ENCODE assay signal across 8 cellular contexts in genomic region chr12:63068857-63069442, GRCh38.
DNase-seq lines count a peak whose midpoint lies in the region; ATAC-seq, FAIRE-seq and TF ChIP-seq lines count a peak whose summit lies in the region.

No MANE protein-coding gene starts in this region.

- H3K4me2 ChIP-seq in DND-41 (ENCODE audit: insufficient read depth, low read length): no peak overlapping the region

- H3K9me3 ChIP-seq in DND-41 (ENCODE audit: insufficient read depth, low read length, severe bottlenecking) (no peaks in the 10 kb centered on the region), NT2/D1 (ENCODE audit: insufficient read depth, low read length) (no peaks in the 10 kb centered on the region)

- no peaks in the 10 kb centered on the region for H3K79me2 ChIP-seq in DND-41 (ENCODE audit: insufficient read depth, low read length)

- H3K9ac ChIP-seq in DND-41 (ENCODE audit: low read depth, low read length): no peak overlapping the region
- H3K9ac ChIP-seq in NT2/D1 (ENCODE audit: insufficient read length, low read depth): no peak overlapping the region

- FAIRE-seq in GM12891 (lab: Jason Lieb, UNC): no peak

- H3K4me3 ChIP-seq in DND-41 (ENCODE audit: low read depth in 1 of 2, low read length in 2 of 2): no peak overlapping the region
- H3K4me3 ChIP-seq in NT2/D1 (ENCODE audit: insufficient read length, low read depth): no peak overlapping the region

- no peak for TF ChIP-seq POLR2A in GM12891 (IDR thresholded peaks at IDR 0.05; ENCODE audit: low read depth, low read length)

- H4K20me1 ChIP-seq in DND-41 (ENCODE audit: insufficient read depth, low read length): no peaks in the 10 kb centered on the region

- no peaks in the 10 kb centered on the region for H3K27me3 ChIP-seq in DND-41 (ENCODE audit: insufficient read depth, low read length, poor library complexity)
- H3K27me3 ChIP-seq in NT2/D1 (ENCODE audit: insufficient read depth, insufficient read length): no peaks in the 10 kb centered on the region

- H3K36me3 ChIP-seq in DND-41 (ENCODE audit: insufficient read depth, low read length): no peaks in the 10 kb centered on the region
- H3K36me3 ChIP-seq in NT2/D1 (ENCODE audit: insufficient read depth, insufficient read length, low read length): no peaks in the 10 kb centered on the region

- H2AFZ ChIP-seq in DND-41 (ENCODE audit: low read depth, low read length): no peak overlapping the region

- peak; percentile 5 for DNase-seq in DND-41
- DNase-seq in NT2/D1 (ENCODE audit: low read depth, low spot score): peak; percentile 46
- peak; percentile 77 for DNase-seq in dermis blood vessel endothelial cell
- DNase-seq in non-pigmented ciliary epithelial cell (ENCODE audit: low read depth): peak; percentile 42
- no peak for DNase-seq in GM12891 (ENCODE audit: insufficient read length, low spot score)
- no peak for DNase-seq in activated gamma-delta T cell treated with Interleukin-2 at 50 U/mL for 16 hours

- ATAC-seq in DND-41 (ENCODE audit: insufficient read depth, low read depth) (peak; percentile 64; the same call in 2 of the 3 replicates), HG02870 (IDR thresholded peaks at IDR 0.05; ENCODE audit: unreplicated experiment) (peak; percentile 73), HG02973 (IDR thresholded peaks at IDR 0.05; ENCODE audit: unreplicated experiment) (no peak)

- no peaks in the 10 kb centered on the region for H3K4me1 ChIP-seq in DND-41 (ENCODE audit: insufficient read depth, low read length)
- no peaks in the 10 kb centered on the region for H3K4me1 ChIP-seq in NT2/D1 (ENCODE audit: insufficient read depth, insufficient read length)

- TF ChIP-seq CTCF in DND-41 (IDR thresholded peaks at IDR 0.05; ENCODE audit: borderline replicate concordance, extremely low read depth, low read length, poor library complexity, severe bottlenecking): peak; percentile 65

- no peak overlapping the region for H3K27ac ChIP-seq in DND-41 (ENCODE audit: low read length)

TF ChIP-seq in GM12891, 5 proteins besides CTCF, POLR2A, EP300 and RAD21:
- no peak for TF ChIP-seq SPI1 (IDR thresholded peaks at IDR 0.05; ENCODE audit: low read depth, low read length)
- no peak for TF ChIP-seq PAX5 (IDR thresholded peaks at IDR 0.05; ENCODE audit: insufficient read depth, low read length, severe bottlenecking)
- TF ChIP-seq TAF1 (IDR thresholded peaks at IDR 0.05; ENCODE audit: low read depth, low read length): no peak
- no peak for TF ChIP-seq POLR2AphosphoS5 (IDR thresholded peaks at IDR 0.05; ENCODE audit: low read depth, low read length)
- TF ChIP-seq POU2F2 (IDR thresholded peaks at IDR 0.05; ENCODE audit: low read depth, low read length): no peak

Comparison
In these comparisons a context has a peak if more than half of its experiments do, and no peak if none do; other contexts are left out.
1. DNase-seq: peak in DND-41 (single experiment), NT2/D1 (single experiment), dermis blood vessel endothelial cell (single experiment) and non-pigmented ciliary epithelial cell (single experiment); none in GM12891 (single experiment) and activated gamma-delta T cell treated with Interleukin-2 at 50 U/mL for 16 hours (single experiment).